In the genomic region with DNA sequence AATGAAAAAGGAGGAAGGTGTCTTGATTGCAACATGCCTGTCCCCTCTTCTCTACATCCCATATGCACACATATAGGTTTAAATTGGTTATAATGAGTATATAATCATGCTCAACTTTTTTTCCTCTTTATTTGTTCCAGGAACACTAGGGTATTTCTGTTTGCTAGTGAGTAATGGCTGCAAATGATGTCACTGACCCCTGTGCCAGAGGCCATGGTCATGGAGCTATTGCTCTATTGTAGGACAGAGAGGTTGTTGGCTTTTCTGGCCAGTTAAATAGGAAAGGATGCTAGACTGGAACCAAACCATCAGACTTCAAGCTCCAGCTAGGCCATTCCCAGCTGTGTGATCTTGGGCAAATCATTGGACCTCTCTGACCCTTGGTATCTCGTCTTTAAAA, we compare ENCODE assay signal across 14 cellular contexts. TPM values are rescaled to one million over a fixed set of nuclear protein-coding genes. Genes with fewer than 3 reads are reported as not detected.
A peak's percentile ranks its signal among the peaks of the same experiment; 100 is the strongest.
DNase-seq lines count a peak whose midpoint lies in the region; ATAC-seq and TF ChIP-seq lines count a peak whose summit lies in the region.
"Had no signal": no experiment of that assay in that cellular context is flagged by ENCODE, and none has a peak within 500 bp of the region (broad histone marks: within the 10 kb centered on the region; RNA-seq: fewer than 3 reads in every experiment).

No MANE protein-coding gene starts in this region.

- peak overlapping the region; percentile 75 for H3K27ac Mint-ChIP-seq in activated CD4-positive, alpha-beta T cell treated with anti-CD3 and anti-CD28 coated beads for 36 hours
- peak overlapping the region; percentile 9 for H3K27ac Mint-ChIP-seq in activated T-helper 17 cell treated with anti-CD3 and anti-CD28 coated beads, Interleukin-2, amount 50 U/mL, for 72 hours
- peak overlapping the region; percentile 56 to 98 (median 73) for H3K27ac Mint-ChIP-seq in naive thymus-derived CD4-positive, alpha-beta T cell
- H3K27ac Mint-ChIP-seq: memory B cell had no signal

- POLR2A ChIA-PET in activated CD4-positive, alpha-beta T cell treated with anti-CD3 and anti-CD28 coated beads for 36 hours (lab: Charles Lee), result no interaction called here
- POLR2A ChIA-PET in naive thymus-derived CD4-positive, alpha-beta T cell (lab: Charles Lee), result interaction anchor here (0.6 to 15.1 kb wide), 6 partner anchors 9 to 89 kb away, joined by 3 to 286 read pairs (median 6); a partner anchor contains a TSS

- H3K4me3 ChIP-seq in Loucy (ENCODE audit: low read length, poor library complexity, severe bottlenecking), result no peak overlapping the region
- H3K4me3 ChIP-seq in naive thymus-derived CD4-positive, alpha-beta T cell (ENCODE audit: low read length), result no peak overlapping the region
- H3K4me3 ChIP-seq: breast epithelium had no signal

- H3K27me3 ChIP-seq in Loucy (ENCODE audit: insufficient read depth, low read length, poor library complexity, severe bottlenecking), result no peaks in the 10 kb centered on the region
- H3K27me3 ChIP-seq in naive thymus-derived CD4-positive, alpha-beta T cell (ENCODE audit: control insufficient read depth in 2 of 2, insufficient read depth in 2 of 2, low read length in 2 of 2), result no peaks in the 10 kb centered on the region
- H3K27me3 ChIP-seq: breast epithelium had no signal

- no peaks in the 10 kb centered on the region for H3K36me3 ChIP-seq in Loucy (ENCODE audit: insufficient read depth, low read length)
- no peaks in the 10 kb centered on the region for H3K36me3 ChIP-seq in naive thymus-derived CD4-positive, alpha-beta T cell (ENCODE audit: control insufficient read depth in 2 of 3, insufficient read depth in 3 of 3, low read length in 3 of 3)
- H3K36me3 ChIP-seq: breast epithelium had no signal

- H3K79me2 ChIP-seq in Loucy (ENCODE audit: insufficient read depth, low read length), result peaks cover 63% of the 10 kb centered on the region

- no peak overlapping the region for H3K4me2 ChIP-seq in Loucy (ENCODE audit: low read depth, low read length, poor library complexity, severe bottlenecking)

- H3K4me1 Mint-ChIP-seq in activated CD4-positive, alpha-beta T cell treated with anti-CD3 and anti-CD28 coated beads for 36 hours, result peaks cover 84% of the 10 kb centered on the region
- peaks cover 71% of the 10 kb centered on the region for H3K4me1 Mint-ChIP-seq in activated T-helper 17 cell treated with anti-CD3 and anti-CD28 coated beads, Interleukin-2, amount 50 U/mL, for 72 hours
- peaks cover 63 to 97% (median 89%) of the 10 kb centered on the region in 7 donors for H3K4me1 Mint-ChIP-seq in naive thymus-derived CD4-positive, alpha-beta T cell

- H3K27me3 Mint-ChIP-seq in activated CD4-positive, alpha-beta T cell treated with anti-CD3 and anti-CD28 coated beads for 36 hours, result no peaks in the 10 kb centered on the region
- no peaks in the 10 kb centered on the region for H3K27me3 Mint-ChIP-seq in activated T-helper 17 cell treated with anti-CD3 and anti-CD28 coated beads, Interleukin-2, amount 50 U/mL, for 72 hours
- no peaks in the 10 kb centered on the region for H3K27me3 Mint-ChIP-seq in naive thymus-derived CD4-positive, alpha-beta T cell
- H3K27me3 Mint-ChIP-seq: memory B cell had no signal

- peak; percentile 28 for DNase-seq in activated CD4-positive, alpha-beta T cell treated with anti-CD3 and anti-CD28 coated beads for 36 hours
- no peak for DNase-seq in activated CD4-positive, alpha-beta T cell treated with anti-CD3 and anti-CD28 coated beads, Interleukin-2, amount 50 U/mL, for 4 hours
- DNase-seq in naive thymus-derived CD4-positive, alpha-beta T cell, result no peak
- DNase-seq in Ammon's horn (ENCODE audit: low spot score) (no peak), DMS53 treated with DMSO at 0.1 percent for 48 hours (lab: John Stamatoyannopoulos, UW; ENCODE audit: unreplicated experiment) (no peak), NCI-H510A (lab: John Stamatoyannopoulos, UW) (no peak)
- DNase-seq: Caco-2; effector CD8-positive, alpha-beta T cell; NCI-H1092 treated with DMSO at 0.1 percent for 48 hours had no signal

- peaks cover 76% of the 10 kb centered on the region for H3K4me1 ChIP-seq in Loucy (ENCODE audit: insufficient read depth, low read length, poor library complexity, severe bottlenecking)
- peaks cover 69 to 76% of the 10 kb centered on the region in 2 donors for H3K4me1 ChIP-seq in naive thymus-derived CD4-positive, alpha-beta T cell (ENCODE audit: control insufficient read depth in 2 of 2, insufficient read depth in 2 of 2, low read length in 2 of 2)
- H3K4me1 ChIP-seq: Caco-2 had no signal

- ATAC-seq in activated CD4-positive, alpha-beta T cell treated with anti-CD3 and anti-CD28 coated beads for 36 hours, result no peak
- peak; percentile 17 for ATAC-seq in activated T-helper 17 cell treated with anti-CD3 and anti-CD28 coated beads, Interleukin-2, amount 50 U/mL, for 72 hours (replicated peaks)
- ATAC-seq in naive thymus-derived CD4-positive, alpha-beta T cell, result no peak
- ATAC-seq: SK-N-SH treated with all-trans-retinoic acid at 6 μM for 48 hours had no signal

- no peak overlapping the region for H2AFZ ChIP-seq in Loucy (ENCODE audit: low read length)

- no peaks in the 10 kb centered on the region for H3K9me2 ChIP-seq in Loucy (replicated peaks; ENCODE audit: low read depth, low read length)

- peaks cover 10% of the 10 kb centered on the region; the same call in 1 of the 2 replicates for H3F3A ChIP-seq in Loucy (ENCODE audit: low read depth)

- peak overlapping the region; percentile 5 for H3K9ac ChIP-seq in Loucy (ENCODE audit: low read depth, low read length, poor library complexity, severe bottlenecking)

- H3K9me3 ChIP-seq in Loucy (ENCODE audit: insufficient read depth, low read depth, low read length), result no peaks in the 10 kb centered on the region
- H3K9me3 ChIP-seq in naive thymus-derived CD4-positive, alpha-beta T cell (ENCODE audit: control insufficient read depth in 2 of 3, low read length in 3 of 3), result no peaks in the 10 kb centered on the region
- H3K9me3 ChIP-seq: breast epithelium, Caco-2 had no signal

- H3K9me3 Mint-ChIP-seq in activated CD4-positive, alpha-beta T cell treated with anti-CD3 and anti-CD28 coated beads for 36 hours (ENCODE audit: low read depth), result peaks cover 2% of the 10 kb centered on the region
- H3K9me3 Mint-ChIP-seq in activated T-helper 17 cell treated with anti-CD3 and anti-CD28 coated beads, Interleukin-2, amount 50 U/mL, for 72 hours, result no peaks in the 10 kb centered on the region
- peaks cover 0 to 2% (median 0%) of the 10 kb centered on the region in 11 donors for H3K9me3 Mint-ChIP-seq in naive thymus-derived CD4-positive, alpha-beta T cell
- H3K9me3 Mint-ChIP-seq: memory B cell had no signal

- CTCF ChIA-PET in activated CD4-positive, alpha-beta T cell treated with anti-CD3 and anti-CD28 coated beads for 36 hours (lab: Charles Lee), result interaction anchor here (0.8 to 16.2 kb wide), 3 partner anchors 8 to 196 kb away, joined by 3 to 270 read pairs (median 4); a partner anchor contains a TSS
- CTCF ChIA-PET in naive thymus-derived CD4-positive, alpha-beta T cell (lab: Charles Lee), result interaction anchor here (14.8 kb wide), 1 partner anchor 8 kb away, joined by 176 read pairs; a partner anchor contains a TSS

- H3K4me3 Mint-ChIP-seq in activated CD4-positive, alpha-beta T cell treated with anti-CD3 and anti-CD28 coated beads for 36 hours, result no peak overlapping the region
- peak overlapping the region; percentile 75 for H3K4me3 Mint-ChIP-seq in activated T-helper 17 cell treated with anti-CD3 and anti-CD28 coated beads, Interleukin-2, amount 50 U/mL, for 72 hours
- peak overlapping the region in 9 of 10 donors; percentile 5 to 75 (median 30) for H3K4me3 Mint-ChIP-seq in naive thymus-derived CD4-positive, alpha-beta T cell
- H3K4me3 Mint-ChIP-seq: memory B cell had no signal

- intact Hi-C loops in activated CD4-positive, alpha-beta T cell treated with anti-CD3 and anti-CD28 coated beads for 36 hours (cut with DNase I, micrococcal nuclease), result no loop called here
- intact Hi-C loops in naive thymus-derived CD4-positive, alpha-beta T cell (cut with micrococcal nuclease), result loop anchor here (1.0 kb wide), 2 partner anchors 8 to 9 kb away; no protein-coding TSS in a partner anchor

- peak overlapping the region; percentile 57 for H3K27ac ChIP-seq in naive thymus-derived CD4-positive, alpha-beta T cell (ENCODE audit: low read depth, low read length)
- H3K27ac ChIP-seq: breast epithelium had no signal

- H4K20me1 ChIP-seq in Loucy (ENCODE audit: insufficient read depth, low read length, poor library complexity, severe bottlenecking), result no peaks in the 10 kb centered on the region

- peaks cover 20% of the 10 kb centered on the region for H3K36me3 Mint-ChIP-seq in activated CD4-positive, alpha-beta T cell treated with anti-CD3 and anti-CD28 coated beads for 36 hours (ENCODE audit: low read depth)
- H3K36me3 Mint-ChIP-seq in activated T-helper 17 cell treated with anti-CD3 and anti-CD28 coated beads, Interleukin-2, amount 50 U/mL, for 72 hours (ENCODE audit: low read depth), result peaks cover 23% of the 10 kb centered on the region
- H3K36me3 Mint-ChIP-seq in naive thymus-derived CD4-positive, alpha-beta T cell, result peaks cover 0 to 49% (median 8%) of the 10 kb centered on the region in 5 donors

- TF ChIP-seq CTCF in Loucy (conservative IDR thresholded peaks at IDR 0.05; ENCODE audit: low read length), result no peak

RNA-seq across cellular contexts. Expression of a gene that starts 9.5 kb away (rescaled TPM):
- 10 to 100 TPM; 34.4 to 38.3 TPM for total RNA-seq in activated CD4-positive, alpha-beta T cell treated with anti-CD3 and anti-CD28 coated beads for 36 hours
- total RNA-seq in activated T-helper 17 cell treated with anti-CD3 and anti-CD28 coated beads, Interleukin-2, amount 50 U/mL, for 72 hours, result 10 to 100 TPM; 12.3 to 17.0 TPM
- total RNA-seq in naive thymus-derived CD4-positive, alpha-beta T cell, result 10 to 100 TPM; 79.6 to 99.7 (median 87.0) TPM
- 10 to 100 TPM; 78.8 to 94.7 TPM for polyA plus RNA-seq in naive thymus-derived CD4-positive, alpha-beta T cell

Comparison
In these comparisons a context has a peak if more than half of its experiments do, and no peak if none do; other contexts are left out.
1. H3K27ac Mint-ChIP-seq: peak in every context shown above with its lines; median percentile 75 in activated CD4-positive, alpha-beta T cell treated with anti-CD3 and anti-CD28 coated beads for 36 hours; 73 in naive thymus-derived CD4-positive, alpha-beta T cell; 9 in activated T-helper 17 cell treated with anti-CD3 and anti-CD28 coated beads, Interleukin-2, amount 50 U/mL, for 72 hours.
2. intact Hi-C loops: an anchor here in naive thymus-derived CD4-positive, alpha-beta T cell (1.0 kb wide); none called in activated CD4-positive, alpha-beta T cell treated with anti-CD3 and anti-CD28 coated beads for 36 hours.